Comparison of ENCODE assay signal across 19 cellular contexts in the genomic region with DNA sequence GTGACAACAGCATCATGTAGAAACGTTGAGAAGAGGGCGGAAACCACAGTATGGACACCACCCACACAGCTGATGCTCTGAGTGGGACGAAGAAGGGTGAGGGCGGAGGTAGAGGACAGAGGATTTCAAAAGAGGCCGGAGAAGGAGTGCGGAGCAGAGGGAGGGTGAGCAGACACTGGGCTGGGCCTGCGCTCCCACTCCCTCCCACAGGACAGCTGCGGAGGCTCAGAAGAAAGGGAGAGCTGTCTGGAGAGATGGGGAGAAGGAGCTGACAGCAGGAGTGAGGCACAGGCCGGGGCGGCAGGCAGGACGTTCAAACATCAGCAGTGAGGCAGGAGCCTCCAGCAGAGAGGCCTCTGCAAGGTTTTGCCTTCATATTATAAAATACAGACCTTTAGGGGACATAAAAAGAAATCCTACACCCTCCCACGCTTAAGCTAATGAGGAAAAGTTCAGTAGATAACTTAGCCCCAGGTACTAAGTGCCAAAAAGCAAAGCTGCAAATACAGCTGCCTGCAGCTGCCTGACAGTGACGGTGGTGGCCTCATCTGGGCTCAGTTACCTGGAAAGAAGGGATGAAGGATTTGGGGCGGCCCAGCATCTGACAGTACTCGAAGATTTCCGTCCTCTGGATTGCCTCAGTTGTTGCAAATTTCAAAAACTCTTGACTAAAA. TPM values are rescaled to one million over a fixed set of nuclear protein-coding genes. Genes with fewer than 3 reads are reported as not detected.
"Had no signal": no experiment of that assay in that cellular context is flagged by ENCODE, and none has a peak within 500 bp of the region (broad histone marks: within the 10 kb centered on the region; RNA-seq: fewer than 3 reads in every experiment).

No MANE protein-coding gene starts in this region.

- H3K27ac Mint-ChIP-seq: activated naive CD4-positive, alpha-beta T cell treated with anti-CD3 and anti-CD28 coated beads for 36 hours; activated naive CD8-positive, alpha-beta T cell treated with anti-CD3 and anti-CD28 coated beads, Interleukin-2, amount 50 U/mL, for 24 hours; activated T-helper 17 cell treated with anti-CD3 and anti-CD28 coated beads, Interleukin-2, amount 50 U/mL, for 72 hours; type B pancreatic cell had no signal

- H3K36me3 ChIP-seq: breast epithelium had no signal

- DNase-seq: activated CD4-positive, alpha-beta T cell treated with anti-CD3 and anti-CD28 coated beads for 1 hour; activated CD4-positive, alpha-beta T cell treated with anti-CD3 and anti-CD28 coated beads, Interleukin-2, amount 50 U/mL, for 4 hours; activated naive CD4-positive, alpha-beta T cell treated with anti-CD3 and anti-CD28 coated beads for 36 hours; activated naive CD8-positive, alpha-beta T cell treated with anti-CD3 and anti-CD28 coated beads, Interleukin-2, amount 50 U/mL, for 24 hours; aorta; cerebellar nuclear complex; effector memory CD4-positive, alpha-beta T cell; islet precursor cell; mesenchymal stem cell; small intestine; stimulated activated CD4-positive, alpha-beta T cell treated with anti-CD3 and anti-CD28 coated beads, Interleukin-4, amount 100 ng/mL, for 24 hours had no signal

- H3K36me3 Mint-ChIP-seq: type B pancreatic cell had no signal

- H3K4me1 Mint-ChIP-seq: activated naive CD8-positive, alpha-beta T cell treated with anti-CD3 and anti-CD28 coated beads, Interleukin-2, amount 50 U/mL, for 24 hours; activated T-helper 17 cell treated with anti-CD3 and anti-CD28 coated beads, Interleukin-2, amount 50 U/mL, for 72 hours had no signal

- H3K9me3 Mint-ChIP-seq: activated naive CD4-positive, alpha-beta T cell treated with anti-CD3 and anti-CD28 coated beads for 36 hours; activated naive CD8-positive, alpha-beta T cell treated with anti-CD3 and anti-CD28 coated beads, Interleukin-2, amount 50 U/mL, for 24 hours; activated T-helper 17 cell treated with anti-CD3 and anti-CD28 coated beads, Interleukin-2, amount 50 U/mL, for 72 hours; type B pancreatic cell had no signal

- H3K4me3 ChIP-seq: breast epithelium, right atrium auricular region had no signal

- H3K27me3 ChIP-seq: breast epithelium, right atrium auricular region had no signal

- H3K27ac ChIP-seq: breast epithelium, right atrium auricular region had no signal

- H3K4me1 ChIP-seq: breast epithelium had no signal

- H3K4me3 Mint-ChIP-seq: activated naive CD4-positive, alpha-beta T cell treated with anti-CD3 and anti-CD28 coated beads for 36 hours; activated naive CD8-positive, alpha-beta T cell treated with anti-CD3 and anti-CD28 coated beads, Interleukin-2, amount 50 U/mL, for 24 hours; activated T-helper 17 cell treated with anti-CD3 and anti-CD28 coated beads, Interleukin-2, amount 50 U/mL, for 72 hours; type B pancreatic cell had no signal

- ATAC-seq: activated T-helper 17 cell treated with anti-CD3 and anti-CD28 coated beads, Interleukin-2, amount 50 U/mL, for 72 hours; left lobe of liver; SK-N-SH treated with all-trans-retinoic acid at 6 μM for 48 hours had no signal

RNA-seq across cellular contexts. Expression of a gene that starts 25.7 kb away (rescaled TPM):
- total RNA-seq: activated naive CD4-positive, alpha-beta T cell treated with anti-CD3 and anti-CD28 coated beads for 36 hours; activated T-helper 17 cell treated with anti-CD3 and anti-CD28 coated beads, Interleukin-2, amount 50 U/mL, for 72 hours; frontal cortex; T-helper 1 cell treated with Interleukin-12 subunit alpha and Interleukin-12 subunit beta and Interleukin-4 antibody, amounts not matched to agents 30 ng/mL and 1 ng/mL, for 36 hours had no signal
